In the genomic region with DNA sequence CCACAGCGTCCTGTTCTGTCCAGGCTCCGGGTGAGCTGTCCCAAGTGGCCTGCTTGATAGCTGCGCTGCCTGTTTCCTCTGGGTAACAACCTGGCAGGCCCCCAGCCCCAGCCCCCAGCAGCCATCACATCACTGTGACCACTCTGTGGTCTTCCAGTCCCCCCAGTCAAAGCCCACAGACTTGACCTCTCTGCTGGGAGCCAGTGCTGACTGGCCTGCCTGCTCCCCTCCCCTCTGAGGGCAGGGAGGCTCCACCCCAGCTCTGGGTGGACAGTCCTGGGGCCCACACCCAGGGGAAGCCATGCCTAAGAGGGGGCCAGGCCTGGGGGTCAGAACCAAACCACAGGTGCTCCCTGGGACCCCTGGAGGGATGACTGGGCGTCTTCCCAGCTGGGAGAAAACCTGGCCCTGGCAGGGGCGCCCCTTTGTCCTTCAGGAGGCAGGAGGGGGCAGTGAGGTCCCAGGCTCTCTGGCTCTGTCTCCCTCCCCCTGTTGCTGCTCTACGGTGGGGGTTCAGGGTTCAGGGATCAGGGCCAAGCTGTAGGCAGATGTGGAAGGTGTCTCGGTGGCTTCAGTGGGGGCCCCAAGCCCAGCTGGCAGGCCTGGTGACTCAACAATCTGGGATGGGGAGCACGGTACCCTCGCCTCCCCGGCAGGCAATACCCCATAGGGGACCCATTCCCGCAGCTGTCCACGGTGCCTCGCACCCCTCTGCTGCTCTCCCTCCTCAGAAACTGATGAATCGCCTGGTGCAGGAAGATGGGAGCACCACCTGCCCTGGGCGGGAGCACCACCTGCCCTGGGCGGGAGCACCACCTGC, we compare ENCODE assay signal across 17 cellular contexts. TPM values are rescaled to one million over a fixed set of nuclear protein-coding genes. Genes with fewer than 3 reads are reported as not detected.
A peak's percentile ranks its signal among the peaks of the same experiment; 100 is the strongest.
DNase-seq lines count a peak whose midpoint lies in the region; ATAC-seq and TF ChIP-seq lines count a peak whose summit lies in the region.
"Had no signal": no experiment of that assay in that cellular context is flagged by ENCODE, and none has a peak within 500 bp of the region (broad histone marks: within the 10 kb centered on the region; RNA-seq: fewer than 3 reads in every experiment).

No MANE protein-coding gene starts in this region.

- H3K27ac ChIP-seq in neutrophil, result peak overlapping the region; percentile 100

- H3K4me3 ChIP-seq in GM06990 (replicated peaks; ENCODE audit: low read depth, low read length) (no peak overlapping the region), neutrophil (ENCODE audit: low read depth in 1 of 2, low read length in 1 of 2) (peak overlapping the region; percentile 87 to 98)
- H3K4me3 ChIP-seq: thyroid gland had no signal

- peaks cover 68 to 71% of the 10 kb centered on the region in 2 experiments for H3K4me1 ChIP-seq in neutrophil (ENCODE audit: control insufficient read depth in 1 of 2, insufficient read depth in 1 of 2, low read depth in 1 of 2, low read length in 1 of 2)

- peaks cover 30% of the 10 kb centered on the region for H3K4me1 Mint-ChIP-seq in CD14-positive monocyte
- peaks cover 5% of the 10 kb centered on the region for H3K4me1 Mint-ChIP-seq in activated naive CD8-positive, alpha-beta T cell treated with anti-CD3 and anti-CD28 coated beads, Interleukin-2, amount 10 ng/mL, durations not matched to agents 7 days and 5 days

- DNase-seq in CD14-positive monocyte (ENCODE audit: low spot score) (no peak), GM06990 (ENCODE audit: extremely low read depth, insufficient read length) (peak; percentile 17), NCI-H1436 treated with DMSO at 0.1 percent for 48 hours (lab: John Stamatoyannopoulos, UW) (no peak)
- peak; percentile 40 for DNase-seq in activated naive CD8-positive, alpha-beta T cell treated with anti-CD3 and anti-CD28 coated beads, Interleukin-2, amount 10 ng/mL, durations not matched to agents 7 days and 5 days
- DNase-seq: activated CD8-positive, alpha-beta memory T cell treated with anti-CD3 and anti-CD28 coated beads for 24 hours; EL; foreskin melanocyte; MM.1S; NCI-H774; RPMI8226; stimulated activated CD4-positive, alpha-beta T cell treated with anti-CD3 and anti-CD28 coated beads, Interleukin-15, amount 100 ng/mL, for 24 hours; thyroid gland had no signal

- ATAC-seq in activated naive CD8-positive, alpha-beta T cell treated with anti-CD3 and anti-CD28 coated beads, Interleukin-2, amount 10 ng/mL, durations not matched to agents 7 days and 5 days (ENCODE audit: low read depth), result no peak
- ATAC-seq in HG02623 (IDR thresholded peaks at IDR 0.05; ENCODE audit: unreplicated experiment), result no peak
- ATAC-seq in GM21529 (IDR thresholded peaks at IDR 0.05; ENCODE audit: unreplicated experiment), result no peak
- ATAC-seq in GM21381 (IDR thresholded peaks at IDR 0.05; ENCODE audit: unreplicated experiment), result no peak

- H3K9me3 ChIP-seq in neutrophil, result no peaks in the 10 kb centered on the region
- H3K9me3 ChIP-seq: thyroid gland had no signal

- H3K9me3 Mint-ChIP-seq in CD14-positive monocyte, result no peaks in the 10 kb centered on the region
- H3K9me3 Mint-ChIP-seq in activated naive CD8-positive, alpha-beta T cell treated with anti-CD3 and anti-CD28 coated beads, Interleukin-2, amount 10 ng/mL, durations not matched to agents 7 days and 5 days, result no peaks in the 10 kb centered on the region
- H3K9me3 Mint-ChIP-seq: activated naive CD4-positive, alpha-beta T cell treated with anti-CD3 and anti-CD28 coated beads, Interleukin-2, amount 50 U/mL, for 72 hours had no signal

- POLR2A ChIA-PET in activated naive CD8-positive, alpha-beta T cell treated with anti-CD3 and anti-CD28 coated beads, Interleukin-2, amount 10 ng/mL, durations not matched to agents 7 days and 5 days (lab: Charles Lee), result interaction anchor here (0.9 kb wide), 1 partner anchor 71 kb away, joined by 3 read pairs; no protein-coding TSS in a partner anchor

- H3K27ac Mint-ChIP-seq in CD14-positive monocyte, result peak overlapping the region in 5 of 7 donors; percentile 25 to 85 (median 72)
- peak overlapping the region; percentile 75 for H3K27ac Mint-ChIP-seq in activated naive CD8-positive, alpha-beta T cell treated with anti-CD3 and anti-CD28 coated beads, Interleukin-2, amount 10 ng/mL, durations not matched to agents 7 days and 5 days
- H3K27ac Mint-ChIP-seq: activated naive CD4-positive, alpha-beta T cell treated with anti-CD3 and anti-CD28 coated beads, Interleukin-2, amount 50 U/mL, for 72 hours had no signal

- intact Hi-C loops in CD14-positive monocyte (cut with micrococcal nuclease), result no loop called here

- peaks cover 0 to 2% (median 0%) of the 10 kb centered on the region in 3 donors for H3K27me3 Mint-ChIP-seq in CD14-positive monocyte (ENCODE audit: low read depth in 3 of 3)
- peaks cover 2% of the 10 kb centered on the region for H3K27me3 Mint-ChIP-seq in activated naive CD8-positive, alpha-beta T cell treated with anti-CD3 and anti-CD28 coated beads, Interleukin-2, amount 10 ng/mL, durations not matched to agents 7 days and 5 days

- no peaks in the 10 kb centered on the region for H3K36me3 ChIP-seq in GM06990 (ENCODE audit: control insufficient read depth, insufficient read depth, low read length)
- H3K36me3 ChIP-seq in neutrophil, result peaks cover 19% of the 10 kb centered on the region
- H3K36me3 ChIP-seq: thyroid gland had no signal

- H3K4me3 Mint-ChIP-seq in CD14-positive monocyte, result peak overlapping the region in 1 of 2 donors; percentile 6
- H3K4me3 Mint-ChIP-seq in activated naive CD8-positive, alpha-beta T cell treated with anti-CD3 and anti-CD28 coated beads, Interleukin-2, amount 10 ng/mL, durations not matched to agents 7 days and 5 days, result peak overlapping the region; percentile 87

- H3K27me3 ChIP-seq in GM06990 (replicated peaks; ENCODE audit: control insufficient read depth, insufficient read depth, low read length) (no peaks in the 10 kb centered on the region), neutrophil (no peaks in the 10 kb centered on the region)
- H3K27me3 ChIP-seq: thyroid gland had no signal

- no peaks in the 10 kb centered on the region for H3K36me3 Mint-ChIP-seq in CD14-positive monocyte
- peaks cover 3% of the 10 kb centered on the region for H3K36me3 Mint-ChIP-seq in activated naive CD8-positive, alpha-beta T cell treated with anti-CD3 and anti-CD28 coated beads, Interleukin-2, amount 10 ng/mL, durations not matched to agents 7 days and 5 days

- TF ChIP-seq CTCF in CD14-positive monocyte (IDR thresholded peaks at IDR 0.05) (no peak), GM06990 (IDR thresholded peaks at IDR 0.05; ENCODE audit: insufficient read depth, low read length, poor library complexity, severe bottlenecking) (no peak), neutrophil (IDR thresholded peaks at IDR 0.05) (no peak)

RNA-seq across cellular contexts. Expression of a gene that starts 1.8 kb away (rescaled TPM):
- polyA plus RNA-seq in CD14-positive monocyte, result 10 to 100 TPM; 26.3 to 35.3 TPM
- total RNA-seq in activated naive CD8-positive, alpha-beta T cell treated with anti-CD3 and anti-CD28 coated beads, Interleukin-2, amount 10 ng/mL, durations not matched to agents 7 days and 5 days, result 100 to 1,000 TPM; 195 to 211 TPM

RNA-seq across cellular contexts. Expression of a gene that starts 14.4 kb away (rescaled TPM):
- 10 to 100 TPM; 17.1 to 20.1 TPM for polyA plus RNA-seq in CD14-positive monocyte
- total RNA-seq in activated naive CD8-positive, alpha-beta T cell treated with anti-CD3 and anti-CD28 coated beads, Interleukin-2, amount 10 ng/mL, durations not matched to agents 7 days and 5 days, result 10 to 100 TPM; 79.5 to 81.7 TPM

RNA-seq across cellular contexts. Expression of a gene that starts 46.5 kb away (rescaled TPM):
- polyA plus RNA-seq in CD14-positive monocyte, result 10 to 100 TPM; 47.0 to 60.9 TPM
- 100 to 1,000 TPM; 135 to 140 TPM for total RNA-seq in activated naive CD8-positive, alpha-beta T cell treated with anti-CD3 and anti-CD28 coated beads, Interleukin-2, amount 10 ng/mL, durations not matched to agents 7 days and 5 days

Comparison
In these comparisons a context has a peak if more than half of its experiments do, and no peak if none do; other contexts are left out.
1. DNase-seq: peak in GM06990 (single experiment) and activated naive CD8-positive, alpha-beta T cell treated with anti-CD3 and anti-CD28 coated beads, Interleukin-2, amount 10 ng/mL, durations not matched to agents 7 days and 5 days (single experiment); none in CD14-positive monocyte (single experiment) and NCI-H1436 treated with DMSO at 0.1 percent for 48 hours (single experiment).